Comparison of ENCODE assay signal across 24 cellular contexts in genomic region chr11:69099193-69099592, GRCh38. TPM values are rescaled to one million over a fixed set of nuclear protein-coding genes. Genes with fewer than 3 reads are reported as not detected.
"Had no signal": no experiment of that assay in that cellular context is flagged by ENCODE, and none has a peak within 500 bp of the region (broad histone marks: within the 10 kb centered on the region; RNA-seq: fewer than 3 reads in every experiment).

No MANE protein-coding gene starts in this region.

- H3K27me3 ChIP-seq: ovary, thyroid gland had no signal

- H3K27ac Mint-ChIP-seq: activated naive CD8-positive, alpha-beta T cell treated with anti-CD3 and anti-CD28 coated beads for 36 hours; activated T-helper 2 cell treated with anti-CD3 and anti-CD28 coated beads, Interferon-gamma antibody, Interleukin-2, Interleukin-4, amounts not matched to agents 10 μg/mL and 5 μg/mL and 100 μg/mL, durations not matched to agents 14 hours and 24 hours and 36 hours; natural killer cell; T-cell had no signal

- H3K27me3 Mint-ChIP-seq: activated naive CD8-positive, alpha-beta T cell treated with anti-CD3 and anti-CD28 coated beads for 36 hours had no signal

- H3K27ac ChIP-seq: coronary artery, heart right ventricle, neutrophil, ovary, prostate gland, thyroid gland, WERI-Rb-1 had no signal

- H3K9me3 Mint-ChIP-seq: activated naive CD8-positive, alpha-beta T cell treated with anti-CD3 and anti-CD28 coated beads for 36 hours; activated T-helper 2 cell treated with anti-CD3 and anti-CD28 coated beads, Interferon-gamma antibody, Interleukin-2, Interleukin-4, amounts not matched to agents 10 μg/mL and 5 μg/mL and 100 μg/mL, durations not matched to agents 14 hours and 24 hours and 36 hours; central memory CD8-positive, alpha-beta T cell; natural killer cell; T-cell had no signal

- H3K36me3 Mint-ChIP-seq: activated naive CD8-positive, alpha-beta T cell treated with anti-CD3 and anti-CD28 coated beads for 36 hours; natural killer cell; T-cell had no signal

- H3K4me3 Mint-ChIP-seq: activated naive CD8-positive, alpha-beta T cell treated with anti-CD3 and anti-CD28 coated beads for 36 hours; central memory CD8-positive, alpha-beta T cell; natural killer cell; T-cell had no signal

- DNase-seq: activated CD4-positive, CD25-positive, alpha-beta regulatory T cell treated with anti-CD3 and anti-CD28 coated beads, Interleukin-2, amount 50 U/mL, for 72 hours; activated naive CD4-positive, alpha-beta T cell treated with Interleukin-2 at 50 U/mL for 16 hours; activated naive CD8-positive, alpha-beta T cell treated with anti-CD3 and anti-CD28 coated beads for 36 hours; activated T-cell treated with anti-CD3 and anti-CD28 coated beads, Interleukin-2, amount 50 U/mL, for 1 hour; heart right ventricle; natural killer cell; ovary; stimulated activated CD4-positive, alpha-beta T cell treated with anti-CD3 and anti-CD28 coated beads, Interleukin-12 subunit alpha, Interleukin-12 subunit beta, amount 100 ng/mL, for 4 hours; stimulated activated CD4-positive, alpha-beta T cell treated with anti-CD3 and anti-CD28 coated beads, Interleukin-4, amount 100 ng/mL, for 4 hours; stimulated activated naive CD8-positive, alpha-beta T cell treated with anti-CD3 and anti-CD28 coated beads, Interleukin-15, Interleukin-2, amounts not matched to agents 100 U/mL and 50 U/mL, for 24 hours; substantia nigra; T-cell; thyroid gland; WERI-Rb-1 had no signal

- H3K4me1 Mint-ChIP-seq: natural killer cell had no signal

- H3K4me3 ChIP-seq: coronary artery, heart right ventricle, lung, ovary, prostate gland, thyroid gland had no signal

- ATAC-seq: heart right ventricle; left lobe of liver; natural killer cell; stimulated activated naive CD8-positive, alpha-beta T cell treated with anti-CD3 and anti-CD28 coated beads, Interleukin-15, Interleukin-2, amounts not matched to agents 100 U/mL and 50 U/mL, for 24 hours; T-cell had no signal

- FAIRE-seq: astrocyte, keratinocyte, TTC549 had no signal

- H3K9me3 ChIP-seq: heart right ventricle, neutrophil, ovary, prostate gland, thyroid gland had no signal

- H3K36me3 ChIP-seq: heart right ventricle, ovary, prostate gland, thyroid gland, WERI-Rb-1 had no signal

RNA-seq across cellular contexts. Expression of gene SMIM38, which starts 56.5 kb away (rescaled TPM):
- total RNA-seq: astrocyte, left lobe of liver had no signal
- polyA plus RNA-seq: keratinocyte had no signal
